Comparison of ENCODE assay signal across 22 cellular contexts in genomic region chr2:241668839-241669238, GRCh38. TPM values are rescaled to one million over a fixed set of nuclear protein-coding genes. Genes with fewer than 3 reads are reported as not detected.
A peak's percentile ranks its signal among the peaks of the same experiment; 100 is the strongest.
DNase-seq lines count a peak whose midpoint lies in the region; ATAC-seq, FAIRE-seq and TF ChIP-seq lines count a peak whose summit lies in the region.
"Had no signal": no experiment of that assay in that cellular context is flagged by ENCODE, and none has a peak within 500 bp of the region (broad histone marks: within the 10 kb centered on the region; RNA-seq: fewer than 3 reads in every experiment).

No MANE protein-coding gene starts in this region.

- H3K9me3 ChIP-seq in right atrium auricular region (no peaks in the 10 kb centered on the region), T-helper 17 cell (ENCODE audit: control insufficient read depth, low read length, poor library complexity, severe bottlenecking) (no peaks in the 10 kb centered on the region), mesenchymal stem cell (ENCODE audit: control insufficient read depth, low read length) (no peaks in the 10 kb centered on the region)
- H3K9me3 ChIP-seq: A549; BLaER1 treated with 17β-estradiol and CSF1 and Interleukin-3, amounts not matched to agents 10 nM and 100 nM; Caco-2 had no signal

- H3K27me3 Mint-ChIP-seq in T-helper 17 cell (no peaks in the 10 kb centered on the region), chondrocyte (ENCODE audit: low read depth) (no peaks in the 10 kb centered on the region)
- H3K27me3 Mint-ChIP-seq: B cell; CD4-positive, alpha-beta T cell had no signal

- no peak overlapping the region for H3K4me3 Mint-ChIP-seq in T-helper 17 cell
- no peak overlapping the region for H3K4me3 Mint-ChIP-seq in chondrocyte (ENCODE audit: unreplicated experiment)
- H3K4me3 Mint-ChIP-seq: B cell; CD4-positive, alpha-beta T cell; CD8-positive, alpha-beta T cell had no signal

- no peak overlapping the region for H2AFZ ChIP-seq in mesenchymal stem cell (ENCODE audit: low read depth, low read length)

- no peak for FAIRE-seq in GM12891 (lab: Jason Lieb, UNC)
- FAIRE-seq: A549, D721Med, G401.6, GM19239 had no signal

- H3K36me3 ChIP-seq in right atrium auricular region (peaks cover 66% of the 10 kb centered on the region), mesenchymal stem cell (ENCODE audit: control insufficient read depth in 1 of 2, insufficient read depth in 2 of 2, low read depth in 1 of 2, low read length in 2 of 2) (peaks cover 66 to 67% of the 10 kb centered on the region in 2 experiments)

- H3K27ac ChIP-seq in right atrium auricular region: no peak overlapping the region
- H3K27ac ChIP-seq in mesenchymal stem cell (ENCODE audit: low read length, poor library complexity, severe bottlenecking): no peak overlapping the region
- H3K27ac ChIP-seq: 22Rv1; A549; BLaER1 treated with 17β-estradiol and CSF1 and Interleukin-3, amounts not matched to agents 10 nM and 100 nM; C4-2B had no signal

- no peak overlapping the region for H4K8ac ChIP-seq in mesenchymal stem cell (ENCODE audit: low read length)

- intact Hi-C loops in Right ventricle myocardium superior (cut with DNase I): no loop called here

- H3K18ac ChIP-seq in mesenchymal stem cell (ENCODE audit: low read depth in 1 of 2, low read length in 2 of 2): no peak overlapping the region

- no peak overlapping the region for H2AK5ac ChIP-seq in mesenchymal stem cell (ENCODE audit: low read length, severe bottlenecking)

- no peak overlapping the region for H2BK120ac ChIP-seq in mesenchymal stem cell (ENCODE audit: low read depth, low read length)

- H3K9ac ChIP-seq in mesenchymal stem cell (ENCODE audit: low read length): no peak overlapping the region
- H3K9ac ChIP-seq: BLaER1 treated with 17β-estradiol and CSF1 and Interleukin-3, amounts not matched to agents 10 nM and 100 nM had no signal

- TF ChIP-seq POLR2A in GM12891 (IDR thresholded peaks at IDR 0.05; ENCODE audit: low read depth, low read length): no peak

- H3K4me3 ChIP-seq in right atrium auricular region: no peak overlapping the region
- no peak overlapping the region for H3K4me3 ChIP-seq in mesenchymal stem cell (ENCODE audit: insufficient read depth in 1 of 2, low read depth in 1 of 2, low read length in 2 of 2)
- H3K4me3 ChIP-seq: A549; BLaER1 treated with 17β-estradiol and CSF1 and Interleukin-3, amounts not matched to agents 10 nM and 100 nM had no signal

- no peak overlapping the region for H3K23ac ChIP-seq in mesenchymal stem cell (ENCODE audit: low read length in 2 of 2)

- H3K4me1 ChIP-seq in right atrium auricular region (no peaks in the 10 kb centered on the region), mesenchymal stem cell (ENCODE audit: control insufficient read depth, insufficient read depth, low read depth, low read length) (peaks cover 27% of the 10 kb centered on the region)
- H3K4me1 ChIP-seq: Caco-2 had no signal

- DNase-seq in Right ventricle myocardium superior (peak; percentile 22), right atrium auricular region (ENCODE audit: low spot score) (no peak), T-helper 17 cell (no peak), mesenchymal stem cell (no peak), GM12891 (ENCODE audit: insufficient read length, low spot score) (no peak), chondrocyte (ENCODE audit: low spot score) (no peak)
- DNase-seq: AML-193; Caco-2; Calu3; CD4-positive, alpha-beta T cell; CD8-positive, alpha-beta T cell; DMS79 treated with DMSO at 0.1 percent for 48 hours; GF-D8 had no signal

- no peak overlapping the region for H2BK5ac ChIP-seq in mesenchymal stem cell (ENCODE audit: low read depth, low read length, poor library complexity, severe bottlenecking)

- H3K4me1 Mint-ChIP-seq in T-helper 17 cell (peaks cover 11% of the 10 kb centered on the region), chondrocyte (ENCODE audit: low read depth) (peaks cover 16% of the 10 kb centered on the region)
- H3K4me1 Mint-ChIP-seq: B cell had no signal

- peak overlapping the region; percentile 11 for H3K27ac Mint-ChIP-seq in T-helper 17 cell
- H3K27ac Mint-ChIP-seq in chondrocyte (ENCODE audit: unreplicated experiment): no peak overlapping the region
- H3K27ac Mint-ChIP-seq: B cell; CD4-positive, alpha-beta T cell; CD8-positive, alpha-beta T cell had no signal

- ATAC-seq in Right ventricle myocardium superior (ENCODE audit: poor library complexity): no peak
- ATAC-seq in T-helper 17 cell: no peak
- no peak for ATAC-seq in GM21360 (IDR thresholded peaks at IDR 0.05; ENCODE audit: unreplicated experiment)
- ATAC-seq: A549; CD8-positive, alpha-beta T cell had no signal

- H2BK15ac ChIP-seq in mesenchymal stem cell (ENCODE audit: low read depth, poor library complexity, severe bottlenecking): no peak overlapping the region

- no peaks in the 10 kb centered on the region for H3K36me3 Mint-ChIP-seq in T-helper 17 cell (ENCODE audit: low read depth)
- H3K36me3 Mint-ChIP-seq in chondrocyte (ENCODE audit: low read depth): peaks cover 10% of the 10 kb centered on the region

- no peaks in the 10 kb centered on the region for H3K9me3 Mint-ChIP-seq in chondrocyte (ENCODE audit: low read depth)
- H3K9me3 Mint-ChIP-seq: CD4-positive, alpha-beta T cell; CD8-positive, alpha-beta T cell had no signal

- H3K4me2 ChIP-seq in mesenchymal stem cell (ENCODE audit: low read length, poor library complexity, severe bottlenecking): no peak overlapping the region
- H3K4me2 ChIP-seq: A549; BLaER1 treated with 17β-estradiol and CSF1 and Interleukin-3, amounts not matched to agents 10 nM and 100 nM had no signal

- WGBS in mesenchymal stem cell: no CpG with 5 or more reads among the region's 12 CpGs

- no peak for TF ChIP-seq CTCF in right atrium auricular region (IDR thresholded peaks at IDR 0.05)
- no peak for TF ChIP-seq CTCF in chondrocyte (IDR thresholded peaks at IDR 0.05)

- H3K14ac ChIP-seq in mesenchymal stem cell (ENCODE audit: low read length in 2 of 2): no peak overlapping the region

- no peak overlapping the region for H3K4ac ChIP-seq in mesenchymal stem cell (ENCODE audit: low read depth in 1 of 2, low read length in 2 of 2)

- peak overlapping the region; percentile 29 for H4K91ac ChIP-seq in mesenchymal stem cell (ENCODE audit: low read length)

- H3K79me1 ChIP-seq in mesenchymal stem cell (replicated peaks; ENCODE audit: low read length, poor library complexity, severe bottlenecking): peaks cover 40% of the 10 kb centered on the region

- no peak overlapping the region for H2BK12ac ChIP-seq in mesenchymal stem cell (ENCODE audit: low read length in 2 of 2)

- no peaks in the 10 kb centered on the region for H3K27me3 ChIP-seq in right atrium auricular region
- H3K27me3 ChIP-seq in mesenchymal stem cell (ENCODE audit: control insufficient read depth in 1 of 2, insufficient read depth in 1 of 2, low read length in 2 of 2): no peaks in the 10 kb centered on the region
- H3K27me3 ChIP-seq: BLaER1 treated with 17β-estradiol and CSF1 and Interleukin-3, amounts not matched to agents 10 nM and 100 nM had no signal

TF ChIP-seq in GM12891, 5 proteins besides CTCF, POLR2A, EP300 and RAD21:
- TF ChIP-seq POU2F2 (IDR thresholded peaks at IDR 0.05; ENCODE audit: low read depth, low read length): no peak
- TF ChIP-seq TAF1 (IDR thresholded peaks at IDR 0.05; ENCODE audit: low read depth, low read length): no peak

RNA-seq across cellular contexts. Expression of gene DTYMK, which starts 17.8 kb away (rescaled TPM):
- total RNA-seq in Right ventricle myocardium superior (9.4 TPM), right atrium auricular region (1 to 10 TPM; 6.4 to 6.6 TPM), T-helper 17 cell (10 to 100 TPM; 11.9 TPM), chondrocyte (22.7 to 32.7 TPM (median 23.1 TPM) in 3 replicates)
- polyA plus RNA-seq in mesenchymal stem cell (2013, experiment 1 of 2): 20.3 TPM
- 20.5 TPM for polyA plus RNA-seq in mesenchymal stem cell (2013, experiment 2 of 2)
- polyA plus RNA-seq in GM12891 (2012; ENCODE audit: low read depth, missing spikeins): 40.4 TPM

RNA-seq across cellular contexts. Expression of gene ATG4B, which starts 31.3 kb away (rescaled TPM):
- 41.3 TPM for total RNA-seq in Right ventricle myocardium superior
- 10 to 100 TPM; 47.8 to 53.0 TPM for total RNA-seq in right atrium auricular region
- total RNA-seq in T-helper 17 cell: 100 to 1,000 TPM; 104 to 119 TPM
- 50.1 TPM for polyA plus RNA-seq in mesenchymal stem cell (2013, experiment 1 of 2)
- polyA plus RNA-seq in mesenchymal stem cell (2013, experiment 2 of 2): 44.5 TPM
- 44.9 TPM for polyA plus RNA-seq in GM12891 (2012; ENCODE audit: low read depth, missing spikeins)
- total RNA-seq in chondrocyte: 53.1 to 64.0 TPM (median 57.2 TPM) in 3 replicates

RNA-seq across cellular contexts. Expression of gene THAP4, which starts 31.9 kb away (rescaled TPM):
- total RNA-seq in Right ventricle myocardium superior (82.9 TPM), right atrium auricular region (10 to 100 TPM; 76.8 to 94.7 TPM), T-helper 17 cell (10 to 100 TPM; 28.0 to 36.9 TPM), chondrocyte (40.9 to 42.4 TPM (median 41.4 TPM) in 3 replicates)
- polyA plus RNA-seq in mesenchymal stem cell (2013, experiment 1 of 2): 43.7 TPM
- polyA plus RNA-seq in mesenchymal stem cell (2013, experiment 2 of 2): 43.3 TPM
- 38.5 TPM for polyA plus RNA-seq in GM12891 (2012; ENCODE audit: low read depth, missing spikeins)

RNA-seq across cellular contexts. Expression of gene ING5, which starts 33.0 kb away (rescaled TPM):
- 18.0 TPM for total RNA-seq in Right ventricle myocardium superior
- 10 to 100 TPM; 21.9 to 32.7 TPM for total RNA-seq in right atrium auricular region
- total RNA-seq in T-helper 17 cell: 10 to 100 TPM; 50.2 to 60.8 TPM
- polyA plus RNA-seq in mesenchymal stem cell (2013, experiment 1 of 2): 11.3 TPM
- polyA plus RNA-seq in mesenchymal stem cell (2013, experiment 2 of 2): 11.4 TPM
- polyA plus RNA-seq in GM12891 (2012; ENCODE audit: low read depth, missing spikeins): 23.9 TPM
- total RNA-seq in chondrocyte: 13.8 to 25.2 TPM (median 16.3 TPM) in 3 replicates
